ENCODE assay signal across 11 cellular contexts in genomic region chr12:6754406-6754805, GRCh38. TPM values are rescaled to one million over a fixed set of nuclear protein-coding genes. Genes with fewer than 3 reads are reported as not detected.
DNase-seq lines count a peak whose midpoint lies in the region; ATAC-seq and TF ChIP-seq lines count a peak whose summit lies in the region.
"Had no signal": no experiment of that assay in that cellular context is flagged by ENCODE, and none has a peak within 500 bp of the region (broad histone marks: within the 10 kb centered on the region; RNA-seq: fewer than 3 reads in every experiment).

No MANE protein-coding gene starts in this region.

- no peak overlapping the region for H3K9ac ChIP-seq in mammary epithelial cell (ENCODE audit: insufficient read depth, low read length)

- H3K27ac ChIP-seq in mammary epithelial cell (ENCODE audit: insufficient read depth, low read depth, low read length) (no peak overlapping the region), transverse colon (peak overlapping the region; percentile 98 to 99 (median 99))

- peaks cover 22% of the 10 kb centered on the region for H3K36me3 ChIP-seq in mammary epithelial cell (ENCODE audit: insufficient read depth, low read length)
- H3K36me3 ChIP-seq in transverse colon: peaks cover 0 to 18% (median 10%) of the 10 kb centered on the region in 4 donors

- H3K4me1 Mint-ChIP-seq in MCF 10A (ENCODE audit: insufficient read depth, unreplicated experiment) (peaks cover 16% of the 10 kb centered on the region), mesothelial cell of epicardium (peaks cover 28% of the 10 kb centered on the region)
- H3K4me1 Mint-ChIP-seq in activated naive CD8-positive, alpha-beta T cell treated with anti-CD3 and anti-CD28 coated beads for 36 hours: peaks cover 24% of the 10 kb centered on the region
- H3K4me1 Mint-ChIP-seq in natural killer cell treated with Interleukin-12 subunit alpha and Interleukin-12 subunit beta and Interleukin-15 and Interleukin-18, amount 100 ng/mL, for 72 hours (ENCODE audit: low read depth in 2 of 2): peaks cover 18 to 29% of the 10 kb centered on the region in 2 donors

- dilution Hi-C loops in mammary epithelial cell (cut with HindIII; ENCODE audit: low sequenced_read_pairs): no loop called here

- intact Hi-C loops in MCF 10A (cut with micrococcal nuclease): no loop called here
- intact Hi-C loops in mammary epithelial cell (cut with micrococcal nuclease): loop anchor here (5.0 kb wide), 1 partner anchor 188 kb away; the partner anchor contains the start of genes C12orf57 and RNU7-1
- intact Hi-C loops in transverse colon (cut with DNase I; ENCODE audit: low total_unique reads): no loop called here

- no peaks in the 10 kb centered on the region for H3K9me3 ChIP-seq in mammary epithelial cell (replicated peaks; ENCODE audit: insufficient read depth, low read length)
- H3K9me3 ChIP-seq in transverse colon: no peaks in the 10 kb centered on the region

- no peak for TF ChIP-seq POLR2A in transverse colon (IDR thresholded peaks at IDR 0.05)

- DNase-seq in MCF 10A (ENCODE audit: unreplicated experiment) (no peak), mammary epithelial cell (no peak), mesothelial cell of epicardium (ENCODE audit: low spot score in 2 of 2, unreplicated experiment in 2 of 2) (no peak), transverse colon (no peak), DMS53 (lab: John Stamatoyannopoulos, UW) (no peak), NCI-H1048 (lab: John Stamatoyannopoulos, UW) (no peak)
- DNase-seq in activated naive CD8-positive, alpha-beta T cell treated with anti-CD3 and anti-CD28 coated beads for 36 hours: no peak
- no peak for DNase-seq in natural killer cell treated with Interleukin-12 subunit alpha and Interleukin-12 subunit beta and Interleukin-15 and Interleukin-18, amount 100 ng/mL, for 72 hours (ENCODE audit: low spot score)
- DNase-seq: GDM1; KG1; stimulated activated naive CD4-positive, alpha-beta T cell had no signal

- H3K4me2 ChIP-seq in mammary epithelial cell (ENCODE audit: insufficient read depth, low read depth, low read length): no peak overlapping the region

- H3K79me2 ChIP-seq in mammary epithelial cell (ENCODE audit: insufficient read depth, low read length): peaks cover 34% of the 10 kb centered on the region

- H3K9me3 Mint-ChIP-seq in MCF 10A (ENCODE audit: unreplicated experiment) (no peaks in the 10 kb centered on the region), mesothelial cell of epicardium (no peaks in the 10 kb centered on the region)
- H3K9me3 Mint-ChIP-seq in activated naive CD8-positive, alpha-beta T cell treated with anti-CD3 and anti-CD28 coated beads for 36 hours: no peaks in the 10 kb centered on the region
- H3K9me3 Mint-ChIP-seq in natural killer cell treated with Interleukin-12 subunit alpha and Interleukin-12 subunit beta and Interleukin-15 and Interleukin-18, amount 100 ng/mL, for 72 hours: no peaks in the 10 kb centered on the region

- no peak for TF ChIP-seq EP300 in transverse colon (IDR thresholded peaks at IDR 0.05; ENCODE audit: low read depth)

- in situ Hi-C loops in mammary epithelial cell (cut with MboI; ENCODE audit: low sequenced_read_pairs in 2 of 2): loop anchor here in 1 of 2 donors (5.0 kb wide), 1 partner anchor 73 kb away; the partner anchor contains the start of gene P3H3
- in situ Hi-C loops in transverse colon (cut with MboI; ENCODE audit: low pct_ligation_motif_present in 1 of 4, low pct_unique_long_range_greater_than_20kb in 1 of 4, low sequenced_read_pairs in 3 of 4): no loop called here

- BruUV-seq in MCF 10A (replicated peaks; lab: Mats Ljungman, UMichigan) (no TSS peak), mammary epithelial cell (replicated peaks; lab: Mats Ljungman, UMichigan) (no TSS peak)

- H4K20me1 ChIP-seq in mammary epithelial cell (ENCODE audit: insufficient read depth, low read length): no peaks in the 10 kb centered on the region

- H3K4me1 ChIP-seq in mammary epithelial cell (ENCODE audit: insufficient read depth, low read length) (peaks cover 24% of the 10 kb centered on the region), transverse colon (peaks cover 12 to 22% (median 15%) of the 10 kb centered on the region in 4 donors)

- H3K4me3 ChIP-seq in mammary epithelial cell (replicated peaks in 1 of 3; ENCODE audit: insufficient read depth in 1 of 3, low read depth in 2 of 3, low read length in 3 of 3) (no peak overlapping the region), transverse colon (no peak overlapping the region)

- CTCF ChIA-PET in MCF 10A (lab: Yijun Ruan, JAX): interaction anchor here (0.6 to 5.6 kb wide), 35 partner anchors 8 to 410 kb away, joined by 3 to 174 read pairs (median 6); partner anchors contain the start of genes COPS7A, GNB3, GPR162 and PTMS
- CTCF ChIA-PET in mammary epithelial cell (lab: Charles Lee; ENCODE audit: low non-redundant PET): interaction anchor here (0.6 to 1.1 kb wide), 3 partner anchors 12 to 336 kb away, joined by 3 to 6 read pairs (median 5); no protein-coding TSS in a partner anchor

- H3K36me3 Mint-ChIP-seq in MCF 10A (ENCODE audit: insufficient read depth, unreplicated experiment): peaks cover 25% of the 10 kb centered on the region
- peaks cover 10% of the 10 kb centered on the region for H3K36me3 Mint-ChIP-seq in activated naive CD8-positive, alpha-beta T cell treated with anti-CD3 and anti-CD28 coated beads for 36 hours
- H3K36me3 Mint-ChIP-seq in mesothelial cell of epicardium: peaks cover 9% of the 10 kb centered on the region
- H3K36me3 Mint-ChIP-seq in natural killer cell treated with Interleukin-12 subunit alpha and Interleukin-12 subunit beta and Interleukin-15 and Interleukin-18, amount 100 ng/mL, for 72 hours: peaks cover 6% of the 10 kb centered on the region

- peak overlapping the region; percentile 92 for H3K27ac Mint-ChIP-seq in MCF 10A (ENCODE audit: low read depth, unreplicated experiment)
- no peak overlapping the region for H3K27ac Mint-ChIP-seq in activated naive CD8-positive, alpha-beta T cell treated with anti-CD3 and anti-CD28 coated beads for 36 hours
- H3K27ac Mint-ChIP-seq in mesothelial cell of epicardium: peak overlapping the region; percentile 100
- peak overlapping the region in 1 of 2 donors; percentile 89 for H3K27ac Mint-ChIP-seq in natural killer cell treated with Interleukin-12 subunit alpha and Interleukin-12 subunit beta and Interleukin-15 and Interleukin-18, amount 100 ng/mL, for 72 hours

- H3K27me3 ChIP-seq in mammary epithelial cell (ENCODE audit: insufficient read depth, low read length) (no peaks in the 10 kb centered on the region), transverse colon (no peaks in the 10 kb centered on the region)

- TF ChIP-seq CTCF in MCF 10A (IDR thresholded peaks at IDR 0.05; ENCODE audit: unreplicated experiment) (no peak), mammary epithelial cell (conservative IDR thresholded peaks at IDR 0.05 in 1 of 2, IDR thresholded peaks at IDR 0.05 in 1 of 2; ENCODE audit: extremely low read depth in 1 of 2, insufficient read depth in 1 of 2, low read depth in 1 of 2, low read length in 2 of 2) (no peak), mesothelial cell of epicardium (IDR thresholded peaks at IDR 0.05; ENCODE audit: unreplicated experiment) (no peak), transverse colon (IDR thresholded peaks at IDR 0.05) (no peak)

- H3K4me3 Mint-ChIP-seq in MCF 10A (ENCODE audit: unreplicated experiment) (no peak overlapping the region), mesothelial cell of epicardium (no peak overlapping the region)
- H3K4me3 Mint-ChIP-seq in activated naive CD8-positive, alpha-beta T cell treated with anti-CD3 and anti-CD28 coated beads for 36 hours: peak overlapping the region; percentile 30
- H3K4me3 Mint-ChIP-seq in natural killer cell treated with Interleukin-12 subunit alpha and Interleukin-12 subunit beta and Interleukin-15 and Interleukin-18, amount 100 ng/mL, for 72 hours: no peak overlapping the region

- ATAC-seq in natural killer cell treated with Interleukin-12 subunit alpha and Interleukin-12 subunit beta and Interleukin-15 and Interleukin-18, amount 100 ng/mL, for 72 hours: no peak

- H2AFZ ChIP-seq in mammary epithelial cell (ENCODE audit: low read depth, low read length): no peak overlapping the region

- POLR2A ChIA-PET in MCF 10A (lab: Yijun Ruan, JAX): interaction anchor here (0.7 to 4.5 kb wide), 15 partner anchors 9 to 118 kb away, joined by 4 to 119 read pairs (median 23); partner anchors contain the start of genes CDCA3, COPS7A, LAG3 and PTMS

- H3K27me3 Mint-ChIP-seq in MCF 10A (ENCODE audit: insufficient read depth, unreplicated experiment) (no peaks in the 10 kb centered on the region), mesothelial cell of epicardium (ENCODE audit: low read depth) (no peaks in the 10 kb centered on the region)
- peaks cover 3% of the 10 kb centered on the region for H3K27me3 Mint-ChIP-seq in activated naive CD8-positive, alpha-beta T cell treated with anti-CD3 and anti-CD28 coated beads for 36 hours
- H3K27me3 Mint-ChIP-seq in natural killer cell treated with Interleukin-12 subunit alpha and Interleukin-12 subunit beta and Interleukin-15 and Interleukin-18, amount 100 ng/mL, for 72 hours: peaks cover 8 to 11% of the 10 kb centered on the region in 2 donors

- 100% methylated on average over 2 of the region's 2 CpGs for WGBS in mammary epithelial cell (ENCODE audit: low coverage, missing lambda C conversion rate)
- 90 to 91% methylated on average over 2 of the region's 2 CpGs for WGBS in transverse colon (ENCODE audit: low coverage in 1 of 2), 2 donors

RNA-seq across cellular contexts. Expression of gene MLF2, which starts 1.5 kb away (rescaled TPM):
- 151 and 162 TPM in 2 replicates for total RNA-seq in MCF 10A (2022)
- total RNA-seq in mammary epithelial cell: 100 to 1,000 TPM; 233 to 294 TPM
- 425 TPM for polyA plus RNA-seq in mammary epithelial cell
- 387 TPM for polyA minus RNA-seq in mammary epithelial cell
- 100 to 1,000 TPM; 134 to 141 TPM for total RNA-seq in activated naive CD8-positive, alpha-beta T cell treated with anti-CD3 and anti-CD28 coated beads for 36 hours
- 195 to 203 TPM (median 202 TPM) in 3 replicates for total RNA-seq in mesothelial cell of epicardium
- total RNA-seq in transverse colon: 100 to 1,000 TPM; 100 to 360 (median 164) TPM
- total RNA-seq in natural killer cell treated with Interleukin-12 subunit alpha and Interleukin-12 subunit beta and Interleukin-15 and Interleukin-18, amount 100 ng/mL, for 72 hours: 100 to 1,000 TPM in 1 of 2 donors, 10 to 100 TPM in 1; 98.3 to 124 TPM

RNA-seq across cellular contexts. Expression of gene PTMS, which starts 11.8 kb away (rescaled TPM):
- total RNA-seq in MCF 10A (2022): 242 and 284 TPM in 2 replicates
- total RNA-seq in mammary epithelial cell: 100 to 1,000 TPM in 1 of 2 donors, 10 to 100 TPM in 1; 56.5 to 365 TPM
- 199 TPM for polyA plus RNA-seq in mammary epithelial cell
- polyA minus RNA-seq in mammary epithelial cell: 356 TPM
- total RNA-seq in activated naive CD8-positive, alpha-beta T cell treated with anti-CD3 and anti-CD28 coated beads for 36 hours: 10 to 100 TPM; 23.3 to 25.1 TPM
- 320 to 338 TPM (median 323 TPM) in 3 replicates for total RNA-seq in mesothelial cell of epicardium
- 100 to 1,000 TPM in 1 of 4 donors, 10 to 100 TPM in 3; 64.0 to 124 (median 83.9) TPM for total RNA-seq in transverse colon
- 10 to 100 TPM; 50.4 to 93.8 TPM for total RNA-seq in natural killer cell treated with Interleukin-12 subunit alpha and Interleukin-12 subunit beta and Interleukin-15 and Interleukin-18, amount 100 ng/mL, for 72 hours

RNA-seq across cellular contexts. Expression of gene LAG3, which starts 17.9 kb away (rescaled TPM):
- 0.58 and 1.0 TPM in 2 replicates for total RNA-seq in MCF 10A (2022)
- 1 to 10 TPM in 1 of 2 donors, under 1 TPM in 1; 0.67 to 1.3 TPM for total RNA-seq in mammary epithelial cell
- 0.33 TPM for polyA plus RNA-seq in mammary epithelial cell
- polyA minus RNA-seq in mammary epithelial cell: not detected
- 10 to 100 TPM; 64.8 to 67.7 TPM for total RNA-seq in activated naive CD8-positive, alpha-beta T cell treated with anti-CD3 and anti-CD28 coated beads for 36 hours
- total RNA-seq in mesothelial cell of epicardium: 2.7 to 3.8 TPM (median 3.5 TPM) in 3 replicates
- 1 to 10 TPM in 1 of 4 donors, under 1 TPM in 1, not detected in 2; 0.68 to 1.4 TPM for total RNA-seq in transverse colon
- total RNA-seq in natural killer cell treated with Interleukin-12 subunit alpha and Interleukin-12 subunit beta and Interleukin-15 and Interleukin-18, amount 100 ng/mL, for 72 hours: 100 to 1,000 TPM in 1 of 2 donors, 10 to 100 TPM in 1; 78.2 to 365 TPM

RNA-seq across cellular contexts. Expression of gene COPS7A, which starts 30.6 kb away (rescaled TPM):
- 55.5 and 61.3 TPM in 2 replicates for total RNA-seq in MCF 10A (2022)
- total RNA-seq in mammary epithelial cell: 10 to 100 TPM; 54.2 to 57.2 TPM
- polyA plus RNA-seq in mammary epithelial cell: 96.9 TPM
- polyA minus RNA-seq in mammary epithelial cell: 48.0 TPM
- total RNA-seq in activated naive CD8-positive, alpha-beta T cell treated with anti-CD3 and anti-CD28 coated beads for 36 hours: 10 to 100 TPM; 37.1 to 41.6 TPM
- total RNA-seq in mesothelial cell of epicardium: 34.1 to 37.6 TPM (median 34.8 TPM) in 3 replicates
- total RNA-seq in transverse colon: 10 to 100 TPM; 13.1 to 44.9 (median 36.9) TPM
- total RNA-seq in natural killer cell treated with Interleukin-12 subunit alpha and Interleukin-12 subunit beta and Interleukin-15 and Interleukin-18, amount 100 ng/mL, for 72 hours: 10 to 100 TPM; 49.6 to 60.6 TPM

RNA-seq across cellular contexts. Expression of gene CD4, which starts 34.9 kb away (rescaled TPM):
- total RNA-seq in MCF 10A (2022) (not detected in 2 replicates), mammary epithelial cell (1 to 10 TPM in 1 of 2 donors, under 1 TPM in 1; 0.17 to 1.8 TPM), mesothelial cell of epicardium (2.9 to 3.9 TPM (median 3.8 TPM) in 3 replicates), transverse colon (1 to 10 TPM in 3 of 4 donors, under 1 TPM in 1; 1.00 to 7.9 (median 2.8) TPM)
- 0.60 TPM for polyA plus RNA-seq in mammary epithelial cell
- not detected for polyA minus RNA-seq in mammary epithelial cell
- 1 to 10 TPM; 2.2 to 2.5 TPM for total RNA-seq in activated naive CD8-positive, alpha-beta T cell treated with anti-CD3 and anti-CD28 coated beads for 36 hours
- 1 to 10 TPM in 1 of 2 donors, under 1 TPM in 1; 0.43 to 5.4 TPM for total RNA-seq in natural killer cell treated with Interleukin-12 subunit alpha and Interleukin-12 subunit beta and Interleukin-15 and Interleukin-18, amount 100 ng/mL, for 72 hours

Comparison
In these comparisons a context has a peak if more than half of its experiments do, and no peak if none do; other contexts are left out.
1. RNA of gene LAG3, which starts 17.9 kb away (total RNA-seq): 78.2 to 365 TPM in natural killer cell treated with Interleukin-12 subunit alpha and Interleukin-12 subunit beta and Interleukin-15 and Interleukin-18, amount 100 ng/mL, for 72 hours and 64.8 to 67.7 TPM in activated naive CD8-positive, alpha-beta T cell treated with anti-CD3 and anti-CD28 coated beads for 36 hours; 2.7 to 3.8 TPM in mesothelial cell of epicardium, 0.67 to 1.3 TPM in mammary epithelial cell, 0.68 to 1.4 TPM in transverse colon and 0.58 to 1.0 TPM in MCF 10A; every median in the first group is over 10 times any median in the second.